16 cellular contexts compared by ENCODE assay signal in the genomic region with DNA sequence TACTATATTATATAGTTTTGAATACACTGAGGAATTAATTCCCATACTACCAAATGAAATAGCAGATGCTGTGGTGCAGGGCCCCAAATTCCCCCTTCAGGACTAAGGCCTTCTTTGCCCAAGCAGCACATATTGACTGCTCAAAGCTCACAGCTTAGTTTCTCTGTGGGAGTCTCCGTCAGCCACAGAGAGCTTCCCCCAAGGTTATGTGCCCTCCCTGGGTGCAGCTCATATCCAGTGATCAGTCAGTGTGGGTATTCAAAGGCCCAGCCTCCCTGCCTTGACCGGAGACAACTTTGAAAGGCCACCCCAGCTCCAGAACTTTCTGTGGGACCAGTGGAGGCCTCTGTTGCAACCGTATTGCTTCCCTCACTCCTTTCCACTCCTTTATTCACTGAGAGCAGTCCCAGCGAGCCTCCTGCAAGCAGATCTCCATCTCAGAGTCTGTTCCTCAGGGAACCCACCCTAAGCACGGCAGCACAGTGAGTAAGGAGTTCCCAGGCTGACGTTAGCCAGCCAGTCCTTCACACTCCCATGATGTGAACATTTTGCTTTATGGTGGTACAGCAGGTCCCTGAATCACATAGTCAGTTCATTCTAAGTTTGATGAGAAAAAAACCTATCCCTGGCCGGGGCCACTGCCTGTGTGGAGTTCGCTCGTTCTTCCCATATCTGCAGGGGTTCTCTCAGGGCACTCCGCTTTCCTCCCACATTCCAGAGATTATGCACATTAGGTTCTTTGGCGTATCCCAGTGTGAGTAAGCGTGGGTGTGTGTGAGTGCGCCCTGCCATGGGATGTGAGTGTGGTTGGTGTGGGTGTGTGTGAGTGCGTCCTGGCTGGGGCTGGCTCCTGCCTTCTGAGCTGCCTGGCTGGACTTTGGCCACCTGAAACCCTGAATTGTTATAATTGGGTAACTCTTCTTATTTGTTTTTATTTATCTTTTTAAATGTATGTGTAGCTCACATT.
DNase-seq lines count a peak whose midpoint lies in the region; TF ChIP-seq lines count a peak whose summit lies in the region.
"Had no signal": no experiment of that assay in that cellular context is flagged by ENCODE, and none has a peak within 500 bp of the region (broad histone marks: within the 10 kb centered on the region; RNA-seq: fewer than 3 reads in every experiment).

No MANE protein-coding gene starts in this region.

- no peaks in the 10 kb centered on the region for H3K36me3 Mint-ChIP-seq in HFFc6 (ENCODE audit: low read depth)
- H3K36me3 Mint-ChIP-seq: CD4-positive, CD25-positive, alpha-beta regulatory T cell; T-cell had no signal

- peaks cover 6% of the 10 kb centered on the region; the same call in 1 of the 2 replicates for H3K9me3 Mint-ChIP-seq in HFFc6

- no peak overlapping the region for H3K4me3 Mint-ChIP-seq in HFFc6
- H3K4me3 Mint-ChIP-seq: CD4-positive, CD25-positive, alpha-beta regulatory T cell; T-cell had no signal

- H3K27me3 Mint-ChIP-seq in HFFc6 (ENCODE audit: insufficient read depth): peaks cover 28% of the 10 kb centered on the region

- POLR2A ChIA-PET in HEK293T (lab: Yijun Ruan, JAX): no interaction called here

- CTCF ChIA-PET in HEK293T (lab: Yijun Ruan, JAX): no interaction called here

- TF ChIP-seq CTCF in HFFc6 (IDR thresholded peaks at IDR 0.05): no peak

- DNase-seq in HFFc6: peak; percentile 43
- DNase-seq in amniotic epithelial cell (ENCODE audit: low read depth): peak; percentile 98
- DNase-seq in glomerular visceral epithelial cell (ENCODE audit: extremely low spot score): peak; percentile 75
- DNase-seq in putamen (ENCODE audit: low spot score): peak; percentile 19
- DNase-seq in HEK293T (ENCODE audit: extremely low spot score): no peak
- DNase-seq in activated CD4-positive, CD25-positive, alpha-beta regulatory T cell treated with anti-CD3 and anti-CD28 coated beads, Interleukin-2, amount 50 U/mL, for 72 hours: no peak
- DNase-seq in NCI-H1092 (lab: John Stamatoyannopoulos, UW): no peak
- no peak for DNase-seq in NCI-H526 treated with DMSO at 0.1 percent for 48 hours (lab: John Stamatoyannopoulos, UW)
- DNase-seq: activated CD4-positive, alpha-beta T cell treated with anti-CD3 and anti-CD28 coated beads, Interleukin-2, amount 50 U/mL, for 1 hour; activated gamma-delta T cell treated with Interleukin-2 at 50 U/mL for 16 hours; CD4-positive, CD25-positive, alpha-beta regulatory T cell; lower lobe of right lung; NCI-H187 treated with DMSO at 0.1 percent for 48 hours; nucleus accumbens; stimulated activated CD4-positive, alpha-beta T cell treated with anti-CD3 and anti-CD28 coated beads, Interleukin-4, amount 100 ng/mL, for 4 hours; T-cell had no signal

- no peak overlapping the region for H3K27ac Mint-ChIP-seq in HFFc6
- H3K27ac Mint-ChIP-seq: CD4-positive, CD25-positive, alpha-beta regulatory T cell; T-cell had no signal

- peaks cover 45% of the 10 kb centered on the region for H3K4me1 Mint-ChIP-seq in HFFc6 (ENCODE audit: low read depth)
- H3K4me1 Mint-ChIP-seq: CD4-positive, CD25-positive, alpha-beta regulatory T cell; T-cell had no signal

TF ChIP-seq in HEK293T, 16 proteins besides CTCF, POLR2A, EP300 and RAD21:
- TF ChIP-seq LEF1 (IDR thresholded peaks at IDR 0.05; ENCODE audit: borderline replicate concordance): no peak
- TF ChIP-seq BHLHE40 (IDR thresholded peaks at IDR 0.05; ENCODE audit: borderline replicate concordance): no peak
- no peak for TF ChIP-seq ARNT (IDR thresholded peaks at IDR 0.05)
- TF ChIP-seq NFRKB (IDR thresholded peaks at IDR 0.05): no peak
- TF ChIP-seq L3MBTL2 (conservative IDR thresholded peaks at IDR 0.05): no peak
- TF ChIP-seq ZNF384 (IDR thresholded peaks at IDR 0.05): no peak
- TF ChIP-seq TARDBP (IDR thresholded peaks at IDR 0.05): no peak
- TF ChIP-seq HDGF (IDR thresholded peaks at IDR 0.05; ENCODE audit: borderline replicate concordance): no peak
- no peak for TF ChIP-seq FOXM1 (IDR thresholded peaks at IDR 0.05; ENCODE audit: borderline replicate concordance)
- no peak for TF ChIP-seq FOXA1 (IDR thresholded peaks at IDR 0.05)
- TF ChIP-seq SP1 (IDR thresholded peaks at IDR 0.05): no peak
- no peak for TF ChIP-seq FOXK2 (IDR thresholded peaks at IDR 0.05)
- TF ChIP-seq SUZ12 (IDR thresholded peaks at IDR 0.05): no peak

Comparison
In these comparisons a context has a peak if more than half of its experiments do, and no peak if none do; other contexts are left out.
1. DNase-seq: peak in HFFc6 (single experiment), amniotic epithelial cell (single experiment), glomerular visceral epithelial cell (single experiment) and putamen (single experiment); none in HEK293T (single experiment), activated CD4-positive, CD25-positive, alpha-beta regulatory T cell treated with anti-CD3 and anti-CD28 coated beads, Interleukin-2, amount 50 U/mL, for 72 hours (single experiment), NCI-H1092 (single experiment) and NCI-H526 treated with DMSO at 0.1 percent for 48 hours (single experiment).